Comparison of ENCODE assay signal across 21 cellular contexts in genomic region chr5:84885479-84886258, GRCh38.
DNase-seq lines count a peak whose midpoint lies in the region; ATAC-seq, FAIRE-seq and TF ChIP-seq lines count a peak whose summit lies in the region.
"Had no signal": no experiment of that assay in that cellular context is flagged by ENCODE, and none has a peak within 500 bp of the region (broad histone marks: within the 10 kb centered on the region; RNA-seq: fewer than 3 reads in every experiment).

No MANE protein-coding gene starts in this region.

- H3K9me3 ChIP-seq in astrocyte (ENCODE audit: insufficient read depth, low read depth, low read length) (no peaks in the 10 kb centered on the region), mucosa of descending colon (no peaks in the 10 kb centered on the region)

- H3K27me3 ChIP-seq in astrocyte (ENCODE audit: insufficient read depth, low read length) = no peaks in the 10 kb centered on the region

- CTCF ChIA-PET in activated CD4-positive, alpha-beta memory T cell treated with anti-CD3 and anti-CD28 coated beads for 36 hours (lab: Charles Lee) = no interaction called here

- FAIRE-seq in astrocyte (lab: Jason Lieb, UNC) = no peak
- FAIRE-seq: GM12878, RCC 7860 had no signal

- H3K27me3 Mint-ChIP-seq in astrocyte (ENCODE audit: low read depth, unreplicated experiment) = no peaks in the 10 kb centered on the region
- no peaks in the 10 kb centered on the region for H3K27me3 Mint-ChIP-seq in activated CD4-positive, alpha-beta memory T cell treated with anti-CD3 and anti-CD28 coated beads for 36 hours
- H3K27me3 Mint-ChIP-seq: stimulated activated naive B cell treated with anti-CD40 and anti-IgM and Interleukin-4, amounts not matched to agents 10 μg/mL and 1 μg/mL and 100 μg/mL, for 72 hours had no signal

- no peak overlapping the region for H3K4me2 ChIP-seq in astrocyte (ENCODE audit: low read length)

- no peak overlapping the region for H3K4me3 Mint-ChIP-seq in astrocyte (ENCODE audit: unreplicated experiment)
- no peak overlapping the region for H3K4me3 Mint-ChIP-seq in activated CD4-positive, alpha-beta memory T cell treated with anti-CD3 and anti-CD28 coated beads for 36 hours
- H3K4me3 Mint-ChIP-seq: activated T-cell treated with anti-CD3 and anti-CD28 coated beads, Interleukin-2, amount 50 U/mL, for 4 hours; nephron; stimulated activated naive B cell treated with anti-CD40 and anti-IgM and Interleukin-4, amounts not matched to agents 10 μg/mL and 1 μg/mL and 100 μg/mL, for 72 hours had no signal

- TF ChIP-seq CTCF in astrocyte (IDR thresholded peaks at IDR 0.05; ENCODE audit: insufficient read depth, low read depth, low read length) = no peak
- TF ChIP-seq CTCF in GM10266 (IDR thresholded peaks at IDR 0.05; ENCODE audit: control insufficient read depth, insufficient read depth, low read depth, missing control alignments) = no peak
- TF ChIP-seq CTCF in mucosa of descending colon (IDR thresholded peaks at IDR 0.05) = no peak

- H3K4me1 ChIP-seq in astrocyte (ENCODE audit: insufficient read depth, low read length) (no peaks in the 10 kb centered on the region), mucosa of descending colon (ENCODE audit: low read depth) (no peaks in the 10 kb centered on the region)

- no peaks in the 10 kb centered on the region for H3K9me3 Mint-ChIP-seq in astrocyte (ENCODE audit: unreplicated experiment)
- H3K9me3 Mint-ChIP-seq in activated CD4-positive, alpha-beta memory T cell treated with anti-CD3 and anti-CD28 coated beads for 36 hours = peaks cover 8% of the 10 kb centered on the region

- ATAC-seq in mucosa of descending colon = no peak
- ATAC-seq: activated T-cell treated with anti-CD3 and anti-CD28 coated beads, Interleukin-2, amount 50 U/mL, for 4 hours; GM12878; left colon; sciatic nerve; stimulated activated naive B cell treated with anti-CD40 and anti-IgM and Interleukin-4, amounts not matched to agents 10 μg/mL and 1 μg/mL and 100 μg/mL, for 72 hours had no signal

- DNase-seq in HT1080 (ENCODE audit: low read depth) = peak; percentile 47
- DNase-seq in astrocyte (ENCODE audit: low read depth) = peak; percentile 93
- peak; percentile 1 for DNase-seq in fibroblast of the conjunctiva (ENCODE audit: low read depth)
- DNase-seq in non-pigmented ciliary epithelial cell (ENCODE audit: low read depth) = peak; percentile 67
- DNase-seq in GM10266 (ENCODE audit: extremely low spot score) = no peak
- no peak for DNase-seq in putamen (ENCODE audit: low spot score)
- no peak for DNase-seq in mucosa of descending colon
- no peak for DNase-seq in activated CD4-positive, alpha-beta memory T cell treated with anti-CD3 and anti-CD28 coated beads for 36 hours
- DNase-seq: activated CD4-positive, alpha-beta T cell treated with anti-CD3 and anti-CD28 coated beads for 4 hours; activated T-cell treated with anti-CD3 and anti-CD28 coated beads, Interleukin-2, amount 50 U/mL, for 4 hours; DND-41; effector CD4-positive, alpha-beta T cell; glutamatergic neuron; left colon; NCI-H1436; stimulated activated naive B cell treated with anti-CD40 and anti-IgM and Interleukin-4, amounts not matched to agents 10 μg/mL and 1 μg/mL and 100 μg/mL, for 72 hours had no signal

- H4K20me1 ChIP-seq in astrocyte (ENCODE audit: insufficient read depth, low read length) = no peaks in the 10 kb centered on the region

- H3K36me3 Mint-ChIP-seq in astrocyte (ENCODE audit: low read depth, unreplicated experiment) = no peaks in the 10 kb centered on the region
- H3K36me3 Mint-ChIP-seq in activated CD4-positive, alpha-beta memory T cell treated with anti-CD3 and anti-CD28 coated beads for 36 hours = no peaks in the 10 kb centered on the region
- H3K36me3 Mint-ChIP-seq: stimulated activated naive B cell treated with anti-CD40 and anti-IgM and Interleukin-4, amounts not matched to agents 10 μg/mL and 1 μg/mL and 100 μg/mL, for 72 hours had no signal

- no peak overlapping the region for H2AFZ ChIP-seq in astrocyte (ENCODE audit: low read depth, low read length)

- POLR2A ChIA-PET in activated CD4-positive, alpha-beta memory T cell treated with anti-CD3 and anti-CD28 coated beads for 36 hours (lab: Charles Lee) = no interaction called here

- intact Hi-C loops in mucosa of descending colon (cut with DNase I, micrococcal nuclease) = no loop called here
- intact Hi-C loops in activated CD4-positive, alpha-beta memory T cell treated with anti-CD3 and anti-CD28 coated beads for 36 hours (cut with micrococcal nuclease) = no loop called here

- H3K79me2 ChIP-seq in astrocyte (ENCODE audit: insufficient read depth, low read length) = no peaks in the 10 kb centered on the region

- H3K36me3 ChIP-seq in astrocyte (ENCODE audit: insufficient read depth, low read length) (no peaks in the 10 kb centered on the region), mucosa of descending colon (ENCODE audit: low read depth) (no peaks in the 10 kb centered on the region)

- H3K9ac ChIP-seq in astrocyte (ENCODE audit: low read length) = no peak overlapping the region

- no peak overlapping the region for H3K4me3 ChIP-seq in astrocyte (ENCODE audit: insufficient read depth, low read depth, low read length)
- no peak overlapping the region for H3K4me3 ChIP-seq in mucosa of descending colon
- H3K4me3 ChIP-seq: GM12878 had no signal

- H3K4me1 Mint-ChIP-seq in astrocyte (ENCODE audit: low read depth, unreplicated experiment) = peaks cover 2% of the 10 kb centered on the region
- H3K4me1 Mint-ChIP-seq in activated CD4-positive, alpha-beta memory T cell treated with anti-CD3 and anti-CD28 coated beads for 36 hours (ENCODE audit: low read depth) = no peaks in the 10 kb centered on the region
- H3K4me1 Mint-ChIP-seq: nephron; stimulated activated naive B cell treated with anti-CD40 and anti-IgM and Interleukin-4, amounts not matched to agents 10 μg/mL and 1 μg/mL and 100 μg/mL, for 72 hours had no signal

- no peak overlapping the region for H3K27ac Mint-ChIP-seq in astrocyte (ENCODE audit: unreplicated experiment)
- H3K27ac Mint-ChIP-seq in activated CD4-positive, alpha-beta memory T cell treated with anti-CD3 and anti-CD28 coated beads for 36 hours = no peak overlapping the region
- H3K27ac Mint-ChIP-seq: stimulated activated naive B cell treated with anti-CD40 and anti-IgM and Interleukin-4, amounts not matched to agents 10 μg/mL and 1 μg/mL and 100 μg/mL, for 72 hours had no signal

- no peak overlapping the region for H3K27ac ChIP-seq in astrocyte (ENCODE audit: low read depth, low read length)
- H3K27ac ChIP-seq: C4-2B had no signal

Comparison
In these comparisons a context has a peak if more than half of its experiments do, and no peak if none do; other contexts are left out.
1. DNase-seq: peak in HT1080 (single experiment), astrocyte (single experiment), fibroblast of the conjunctiva (single experiment) and non-pigmented ciliary epithelial cell (single experiment); none in GM10266 (single experiment), putamen (single experiment), mucosa of descending colon (0 of 3) and activated CD4-positive, alpha-beta memory T cell treated with anti-CD3 and anti-CD28 coated beads for 36 hours (single experiment).